16 cellular contexts compared by ENCODE assay signal in the genomic region with DNA sequence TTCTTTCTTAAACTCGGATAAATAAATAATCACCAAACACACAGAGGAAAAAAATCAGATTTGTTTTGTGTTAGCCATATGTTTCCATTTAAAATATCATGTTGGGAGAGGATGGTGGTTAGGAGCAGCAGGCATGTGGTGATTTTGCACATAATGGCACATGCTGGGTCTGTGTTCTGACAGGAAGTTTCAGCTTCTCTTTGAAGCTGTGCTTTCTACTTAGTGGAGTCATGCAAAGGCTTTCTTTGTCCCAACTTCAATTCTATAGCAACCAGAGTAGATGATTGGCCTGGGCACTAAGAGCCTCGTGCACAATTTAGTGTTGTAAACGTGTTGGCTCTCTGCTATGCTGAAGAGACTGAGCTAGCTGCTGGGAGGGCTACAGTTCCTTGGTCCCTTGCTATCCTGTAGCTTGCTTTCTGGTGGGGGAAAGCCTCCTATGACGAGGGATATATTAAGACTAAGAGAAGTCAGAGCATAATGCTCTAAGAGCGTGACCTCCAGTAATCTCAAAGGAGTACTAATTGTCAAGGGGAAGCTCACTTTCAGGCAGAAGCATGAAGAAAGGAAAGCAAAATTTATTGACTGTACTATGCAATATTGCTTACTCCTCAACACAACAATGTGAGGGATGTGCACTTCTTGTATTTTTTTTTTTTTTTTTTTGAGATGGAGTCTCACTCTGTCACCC.
A peak's percentile ranks its signal among the peaks of the same experiment; 100 is the strongest.
DNase-seq lines count a peak whose midpoint lies in the region; ATAC-seq, FAIRE-seq and TF ChIP-seq lines count a peak whose summit lies in the region.
"Had no signal": no experiment of that assay in that cellular context is flagged by ENCODE, and none has a peak within 500 bp of the region (broad histone marks: within the 10 kb centered on the region; RNA-seq: fewer than 3 reads in every experiment).

No MANE protein-coding gene starts in this region.

- no peak for ATAC-seq in IMR-90 (ENCODE audit: low read depth)
- peak; percentile 53 for ATAC-seq in naive thymus-derived CD4-positive, alpha-beta T cell
- no peak for ATAC-seq in GM19395 (IDR thresholded peaks at IDR 0.05; ENCODE audit: unreplicated experiment)
- no peak for ATAC-seq in activated T-cell treated with anti-CD3 and anti-CD28 coated beads, Interleukin-2, amount 50 U/mL, for 4 hours
- no peak for ATAC-seq in GM21447 (IDR thresholded peaks at IDR 0.05; ENCODE audit: unreplicated experiment)
- ATAC-seq: right lobe of liver had no signal

- H3K27me3 Mint-ChIP-seq in naive thymus-derived CD4-positive, alpha-beta T cell, result no peaks in the 10 kb centered on the region
- no peaks in the 10 kb centered on the region for H3K27me3 Mint-ChIP-seq in activated T-cell treated with anti-CD3 and anti-CD28 coated beads, Interleukin-2, amount 50 U/mL, for 4 hours (ENCODE audit: low read depth)

- no TSS peak for BruUV-seq in IMR-90 (replicated peaks; lab: Mats Ljungman, UMichigan)

- in situ Hi-C loops in IMR-90 (cut with MboI; ENCODE audit: low sequenced_read_pairs), result no loop called here

- no peak overlapping the region for H2AK9ac ChIP-seq in IMR-90 (replicated peaks; ENCODE audit: low read depth, low read length, poor library complexity)

- H3K79me1 ChIP-seq in IMR-90 (ENCODE audit: low read depth in 1 of 2, low read length in 2 of 2), result no peaks in the 10 kb centered on the region
- no peaks in the 10 kb centered on the region for H3K79me1 ChIP-seq in H1 (ENCODE audit: low read depth, low read length)

- H4K91ac ChIP-seq in IMR-90 (ENCODE audit: insufficient read depth, low read depth, low read length), result no peak overlapping the region
- no peak overlapping the region for H4K91ac ChIP-seq in H1 (replicated peaks; ENCODE audit: insufficient read length, low read length)

- TF ChIP-seq EP300 in H1 (IDR thresholded peaks at IDR 0.05; ENCODE audit: borderline replicate concordance in 1 of 2, low read depth in 2 of 2, low read length in 2 of 2), result no peak

- H3K4me1 ChIP-seq in IMR-90 (ENCODE audit: control insufficient read depth, insufficient read depth, low read length), result no peaks in the 10 kb centered on the region
- H3K4me1 ChIP-seq in H1 (replicated peaks in 1 of 4; ENCODE audit: control insufficient read depth in 3 of 4, insufficient read depth in 4 of 4, low read length in 3 of 4), result no peaks in the 10 kb centered on the region
- no peaks in the 10 kb centered on the region for H3K4me1 ChIP-seq in naive thymus-derived CD4-positive, alpha-beta T cell (ENCODE audit: control insufficient read depth in 2 of 2, insufficient read depth in 2 of 2, low read length in 2 of 2)
- H3K4me1 ChIP-seq: BE2C, right lobe of liver, stomach had no signal

- H3K27ac Mint-ChIP-seq in naive thymus-derived CD4-positive, alpha-beta T cell, result peak overlapping the region in 3 of 9 donors; percentile 8 to 90 (median 67)

- H3K14ac ChIP-seq in IMR-90 (replicated peaks; ENCODE audit: low read depth, low read length), result no peak overlapping the region
- H3K14ac ChIP-seq in H1 (ENCODE audit: insufficient read length), result no peak overlapping the region

- no peaks in the 10 kb centered on the region for H3K23me2 ChIP-seq in H1 (ENCODE audit: low read depth, low read length)

- H3K56ac ChIP-seq in IMR-90 (ENCODE audit: extremely low read depth, insufficient read depth, low read length) (no peak overlapping the region), H1 (replicated peaks; ENCODE audit: insufficient read length, low read depth, low read length) (no peak overlapping the region)

- H3K18ac ChIP-seq in IMR-90 (ENCODE audit: low read depth, low read length) (peak overlapping the region; percentile 1; the same call in 1 of the 2 replicates), H1 (ENCODE audit: extremely low read depth, low read length) (no peak overlapping the region)

- H2AFZ ChIP-seq in IMR-90 (replicated peaks; ENCODE audit: low read length, poor library complexity), result no peak overlapping the region
- H2AFZ ChIP-seq in H1 (ENCODE audit: low read length), result 0 out of 2 replicates have a peak overlapping the region, but pooled peaks have one; percentile 40

- no peaks in the 10 kb centered on the region for H3K79me2 ChIP-seq in H1 (ENCODE audit: control insufficient read depth in 1 of 2, insufficient read depth in 2 of 2, low read length in 2 of 2)

- H4K20me1 ChIP-seq in IMR-90 (ENCODE audit: insufficient read depth, low read length) (no peaks in the 10 kb centered on the region), H1 (replicated peaks in 1 of 2; ENCODE audit: control insufficient read depth in 1 of 2, insufficient read depth in 2 of 2, low read length in 2 of 2) (no peaks in the 10 kb centered on the region)

- H3K9me3 Mint-ChIP-seq in naive thymus-derived CD4-positive, alpha-beta T cell, result peaks cover 0 to 6% (median 0%) of the 10 kb centered on the region in 11 donors
- peaks cover 3% of the 10 kb centered on the region for H3K9me3 Mint-ChIP-seq in activated T-cell treated with anti-CD3 and anti-CD28 coated beads, Interleukin-2, amount 50 U/mL, for 4 hours

- no peak for FAIRE-seq in H1 (lab: Jason Lieb, UNC)

- H3K9me1 ChIP-seq in IMR-90 (ENCODE audit: insufficient read depth, low read length), result no peaks in the 10 kb centered on the region

- H2AK5ac ChIP-seq in IMR-90 (ENCODE audit: low read depth, low read length), result no peak overlapping the region
- H2AK5ac ChIP-seq in H1 (ENCODE audit: low read depth, low read length), result no peak overlapping the region

- no peak overlapping the region; the same call in 2 of the 3 replicates for H2BK15ac ChIP-seq in IMR-90 (ENCODE audit: low read depth, low read length)
- H2BK15ac ChIP-seq in H1 (ENCODE audit: low read length), result no peak overlapping the region

- no peaks in the 10 kb centered on the region for H3K36me3 Mint-ChIP-seq in naive thymus-derived CD4-positive, alpha-beta T cell
- H3K36me3 Mint-ChIP-seq in activated T-cell treated with anti-CD3 and anti-CD28 coated beads, Interleukin-2, amount 50 U/mL, for 4 hours (ENCODE audit: insufficient read depth), result no peaks in the 10 kb centered on the region

- WGBS in IMR-90 (ENCODE audit: extremely low coverage in 2 of 2, insufficient read length in 1 of 2), 2 experiments, result no CpG with 5 or more reads among the region's 5 CpGs
- 90% methylated on average over 5 of the region's 5 CpGs; no CpG with 5 or more reads in 1 of the 2 experiments for WGBS in H1 (ENCODE audit: extremely low coverage in 1 of 2, insufficient coverage in 1 of 2, insufficient read length in 1 of 2, insufficient replicate concordance in 2 of 2, low coverage in 1 of 2, low lambda C conversion rate in 2 of 2, missing lambda C conversion rate in 1 of 2), 2 experiments

- no peak overlapping the region for H3K4ac ChIP-seq in IMR-90 (ENCODE audit: low read depth, low read length)
- no peak overlapping the region for H3K4ac ChIP-seq in H1 (replicated peaks; ENCODE audit: insufficient read length, low read depth, low read length)

- H4K5ac ChIP-seq in IMR-90 (ENCODE audit: low read depth, low read length), result no peak overlapping the region
- no peak overlapping the region for H4K5ac ChIP-seq in H1 (ENCODE audit: insufficient read length, low read depth, low read length)

- H3K9me3 ChIP-seq in IMR-90 (ENCODE audit: control insufficient read depth, insufficient read depth, low read length) (no peaks in the 10 kb centered on the region), H1 (ENCODE audit: insufficient read depth in 2 of 2, low read depth in 1 of 2, low read length in 1 of 2) (no peaks in the 10 kb centered on the region)
- no peaks in the 10 kb centered on the region for H3K9me3 ChIP-seq in naive thymus-derived CD4-positive, alpha-beta T cell (ENCODE audit: control insufficient read depth in 2 of 3, low read length in 3 of 3)
- H3K9me3 ChIP-seq: BE2C, stomach had no signal

- TF ChIP-seq RAD21 in IMR-90 (IDR thresholded peaks at IDR 0.05; ENCODE audit: low read length), result no peak
- TF ChIP-seq RAD21 in H1 (IDR thresholded peaks at IDR 0.05 in 1 of 2, conservative IDR thresholded peaks at IDR 0.05 in 1 of 2; ENCODE audit: low read depth in 2 of 2, low read length in 2 of 2), result no peak

- CTCF ChIA-PET in IMR-90 (lab: Yijun Ruan, JAX), result no interaction called here
- CTCF ChIA-PET in H1 (lab: Charles Lee; ENCODE audit: partially characterized antibody), result interaction anchor here (0.6 to 0.7 kb wide), 2 partner anchors 18 to 617 kb away, joined by 4 to 5 read pairs; no protein-coding TSS in a partner anchor
- CTCF ChIA-PET in naive thymus-derived CD4-positive, alpha-beta T cell (lab: Charles Lee), result interaction anchor here (0.6 kb wide), 1 partner anchor 756 kb away, joined by 3 read pairs; no protein-coding TSS in a partner anchor

- H3K4me1 Mint-ChIP-seq in naive thymus-derived CD4-positive, alpha-beta T cell, result peaks cover 0 to 20% (median 13%) of the 10 kb centered on the region in 7 donors
- peaks cover 9% of the 10 kb centered on the region for H3K4me1 Mint-ChIP-seq in activated T-cell treated with anti-CD3 and anti-CD28 coated beads, Interleukin-2, amount 50 U/mL, for 4 hours (ENCODE audit: low read depth)

- H4K8ac ChIP-seq in IMR-90 (ENCODE audit: low read depth in 2 of 2, low read length in 2 of 2) (no peak overlapping the region), H1 (ENCODE audit: extremely low read depth, insufficient read depth, low read length) (no peak overlapping the region)

- H2BK120ac ChIP-seq in IMR-90 (ENCODE audit: low read depth, low read length) (peak overlapping the region; percentile 2; the same call in 1 of the 2 replicates), H1 (replicated peaks; ENCODE audit: low read depth, low read length) (no peak overlapping the region)

- H3K23ac ChIP-seq in IMR-90 (ENCODE audit: low read depth, low read length), result no peak overlapping the region
- no peak overlapping the region for H3K23ac ChIP-seq in H1 (ENCODE audit: insufficient read length)

- peak overlapping the region in 6 of 10 donors; percentile 17 to 68 (median 44) for H3K4me3 Mint-ChIP-seq in naive thymus-derived CD4-positive, alpha-beta T cell
- no peak overlapping the region for H3K4me3 Mint-ChIP-seq in activated T-cell treated with anti-CD3 and anti-CD28 coated beads, Interleukin-2, amount 50 U/mL, for 4 hours
- H3K4me3 Mint-ChIP-seq: H9 had no signal

- H3K27me3 ChIP-seq in IMR-90 (ENCODE audit: control insufficient read depth, insufficient read depth, low read length), result no peaks in the 10 kb centered on the region
- no peaks in the 10 kb centered on the region for H3K27me3 ChIP-seq in H1 (replicated peaks in 1 of 4; ENCODE audit: control insufficient read depth in 3 of 4, extremely low read depth in 1 of 4, insufficient read depth in 3 of 4, low read length in 3 of 4)
- H3K27me3 ChIP-seq in naive thymus-derived CD4-positive, alpha-beta T cell (ENCODE audit: control insufficient read depth in 2 of 2, insufficient read depth in 2 of 2, low read length in 2 of 2), result no peaks in the 10 kb centered on the region
- H3K27me3 ChIP-seq: BE2C, right lobe of liver, stomach had no signal

- TF ChIP-seq CTCF in IMR-90 (conservative IDR thresholded peaks at IDR 0.05; ENCODE audit: low read depth, low read length), result no peak
- TF ChIP-seq CTCF in H1 (IDR thresholded peaks at IDR 0.05; ENCODE audit: control extremely low read depth in 1 of 3, insufficient read depth in 1 of 3, low read depth in 1 of 3, low read length in 3 of 3), result no peak

- no peak overlapping the region; the same call in 1 of the 2 replicates for H2BK12ac ChIP-seq in H1 (ENCODE audit: low read depth, low read length)

- DNase-seq in AG20443 (ENCODE audit: low spot score) (peak; percentile 27), IMR-90 (no peak), H1 (ENCODE audit: low read depth in 1 of 2, low spot score in 2 of 2) (no peak), NCI-H345 treated with DMSO at 0.1 percent for 48 hours (lab: John Stamatoyannopoulos, UW; ENCODE audit: unreplicated experiment) (no peak)
- DNase-seq in naive thymus-derived CD4-positive, alpha-beta T cell, result peak in 4 of 9 donors; percentile 17 to 23 (median 21)
- DNase-seq in activated T-cell treated with anti-CD3 and anti-CD28 coated beads, Interleukin-2, amount 50 U/mL, for 4 hours, result no peak
- DNase-seq: activated CD4-positive, alpha-beta T cell treated with anti-CD3 and anti-CD28 coated beads, Interleukin-2, amount 50 U/mL, for 48 hours; activated gamma-delta T cell treated with Interleukin-2 at 50 U/mL for 16 hours; BE2C; H9; NCI-H510A; right lobe of liver; stomach; T-helper 2 cell had no signal

- H3K27ac ChIP-seq in IMR-90 (ENCODE audit: insufficient read depth, low read length), result no peak overlapping the region
- H3K27ac ChIP-seq in H1 (ENCODE audit: low read depth, low read length), result no peak overlapping the region
- H3K27ac ChIP-seq in naive thymus-derived CD4-positive, alpha-beta T cell (ENCODE audit: low read depth, low read length), result no peak overlapping the region
- H3K27ac ChIP-seq: right lobe of liver, stomach had no signal

- no peak overlapping the region for H2BK5ac ChIP-seq in IMR-90 (ENCODE audit: low read depth, low read length, poor library complexity, severe bottlenecking)
- H2BK5ac ChIP-seq in H1 (ENCODE audit: low read depth, low read length), result no peak overlapping the region

- H3K4me3 ChIP-seq in IMR-90 (ENCODE audit: insufficient read depth, low read depth, low read length) (no peak overlapping the region), H1 (ENCODE audit: extremely low read depth in 1 of 4, insufficient read depth in 2 of 4, low read depth in 3 of 4, low read length in 4 of 4) (no peak overlapping the region)
- H3K4me3 ChIP-seq in naive thymus-derived CD4-positive, alpha-beta T cell (ENCODE audit: low read length), result no peak overlapping the region
- H3K4me3 ChIP-seq: right lobe of liver, stomach had no signal

- H3K9ac ChIP-seq in IMR-90 (ENCODE audit: low read depth, low read length) (no peak overlapping the region), H1 (replicated peaks in 1 of 4; ENCODE audit: extremely low read depth in 1 of 4, low read depth in 3 of 4, low read length in 3 of 4) (no peak overlapping the region)

- H2BK20ac ChIP-seq in IMR-90 (ENCODE audit: low read depth, low read length) (no peak overlapping the region), H1 (ENCODE audit: low read length) (no peak overlapping the region)

- no peaks in the 10 kb centered on the region for H3K36me3 ChIP-seq in IMR-90 (ENCODE audit: control insufficient read depth, insufficient read depth, low read length)
- H3K36me3 ChIP-seq in H1 (ENCODE audit: control insufficient read depth in 2 of 4, insufficient read depth in 4 of 4, low read length in 3 of 4), result no peaks in the 10 kb centered on the region
- H3K36me3 ChIP-seq in naive thymus-derived CD4-positive, alpha-beta T cell (ENCODE audit: control insufficient read depth in 2 of 3, insufficient read depth in 3 of 3, low read length in 3 of 3), result no peaks in the 10 kb centered on the region
- H3K36me3 ChIP-seq: BE2C, right lobe of liver, stomach had no signal

- H3K4me2 ChIP-seq in IMR-90 (ENCODE audit: low read depth, low read length), result no peak overlapping the region
- no peak overlapping the region for H3K4me2 ChIP-seq in H1 (ENCODE audit: insufficient read depth in 1 of 2, low read depth in 2 of 2, low read length in 2 of 2)

- TF ChIP-seq POLR2A in IMR-90 (IDR thresholded peaks at IDR 0.05; ENCODE audit: low read depth, low read length) (no peak), H1 (IDR thresholded peaks at IDR 0.05; ENCODE audit: control extremely low read depth in 1 of 2, low read depth in 2 of 2, low read length in 2 of 2) (no peak)

- POLR2A ChIA-PET in IMR-90 (lab: Charles Lee; ENCODE audit: unreplicated experiment), result interaction anchor here (0.5 to 0.6 kb wide), 2 partner anchors 10 to 145 kb away, joined by 6 read pairs; no protein-coding TSS in a partner anchor
- POLR2A ChIA-PET in H1 (lab: Charles Lee; ENCODE audit: partially characterized antibody), result no interaction called here
- POLR2A ChIA-PET in naive thymus-derived CD4-positive, alpha-beta T cell (lab: Charles Lee), result no interaction called here

- intact Hi-C loops in IMR-90 (cut with micrococcal nuclease), result no loop called here
- intact Hi-C loops in naive thymus-derived CD4-positive, alpha-beta T cell (cut with micrococcal nuclease), result loop anchor here in 1 of 2 donors (5.0 kb wide), 1 partner anchor 96 kb away; no protein-coding TSS in a partner anchor

- dilution Hi-C loops in IMR-90 (cut with HindIII; ENCODE audit: low sequenced_read_pairs, unreplicated experiment), result no loop called here
